1 cellular context compared by ENCODE assay signal in the genomic region with DNA sequence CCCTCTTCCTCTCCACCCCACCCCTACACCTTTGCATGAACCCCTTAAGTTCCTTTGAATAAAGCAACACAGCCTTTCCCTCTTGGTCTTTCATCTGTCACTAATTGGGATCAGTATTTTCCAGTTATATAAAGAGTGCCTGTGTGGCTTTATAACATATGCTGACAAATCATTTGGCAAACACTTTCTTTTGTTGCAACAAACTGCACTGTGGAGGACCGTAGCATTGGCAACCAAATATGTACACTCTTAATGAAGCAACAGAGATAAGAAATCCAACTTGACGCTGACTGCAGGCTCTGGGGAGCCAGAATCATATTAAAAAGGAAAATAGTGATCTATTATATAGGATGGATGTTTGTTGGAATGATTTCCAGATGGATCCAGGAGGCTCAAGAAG.
TF ChIP-seq lines count a peak whose summit lies in the region.

No MANE protein-coding gene starts in this region.

TF ChIP-seq in A549, 52 proteins besides CTCF, POLR2A, EP300 and RAD21 (continued from another document):
- TF ChIP-seq, protein P1, sequence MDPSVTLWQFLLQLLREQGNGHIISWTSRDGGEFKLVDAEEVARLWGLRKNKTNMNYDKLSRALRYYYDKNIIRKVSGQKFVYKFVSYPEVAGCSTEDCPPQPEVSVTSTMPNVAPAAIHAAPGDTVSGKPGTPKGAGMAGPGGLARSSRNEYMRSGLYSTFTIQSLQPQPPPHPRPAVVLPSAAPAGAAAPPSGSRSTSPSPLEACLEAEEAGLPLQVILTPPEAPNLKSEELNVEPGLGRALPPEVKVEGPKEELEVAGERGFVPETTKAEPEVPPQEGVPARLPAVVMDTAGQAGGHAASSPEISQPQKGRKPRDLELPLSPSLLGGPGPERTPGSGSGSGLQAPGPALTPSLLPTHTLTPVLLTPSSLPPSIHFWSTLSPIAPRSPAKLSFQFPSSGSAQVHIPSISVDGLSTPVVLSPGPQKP (IDR thresholded peaks at IDR 0.05; ENCODE audit: low read depth, low read length), result no peak
- TF ChIP-seq HDAC2 (IDR thresholded peaks at IDR 0.05) (no peak), MYC (IDR thresholded peaks at IDR 0.05; ENCODE audit: borderline replicate concordance, low read length) (no peak), MAX (IDR thresholded peaks at IDR 0.05) (no peak), NPAS2 (CRISPR knock-in tag; IDR thresholded peaks at IDR 0.05; ENCODE audit: borderline replicate concordance) (no peak), BHLHE40 (IDR thresholded peaks at IDR 0.05; ENCODE audit: low read depth, low read length) (no peak), NFE2L2 (conservative IDR thresholded peaks at IDR 0.05; ENCODE audit: low read length) (no peak), POLR2AphosphoS2 (conservative IDR thresholded peaks at IDR 0.05; ENCODE audit: low read length) (no peak)
- TF ChIP-seq, protein P2, sequence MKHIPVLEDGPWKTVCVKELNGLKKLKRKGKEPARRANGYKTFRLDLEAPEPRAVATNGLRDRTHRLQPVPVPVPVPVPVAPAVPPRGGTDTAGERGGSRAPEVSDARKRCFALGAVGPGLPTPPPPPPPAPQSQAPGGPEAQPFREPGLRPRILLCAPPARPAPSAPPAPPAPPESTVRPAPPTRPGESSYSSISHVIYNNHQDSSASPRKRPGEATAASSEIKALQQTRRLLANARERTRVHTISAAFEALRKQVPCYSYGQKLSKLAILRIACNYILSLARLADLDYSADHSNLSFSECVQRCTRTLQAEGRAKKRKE (CRISPR knock-in tag; IDR thresholded peaks at IDR 0.05; ENCODE audit: low read depth), result no peak
TF ChIP-seq in A549: peak in this region for 0.
